8 cellular contexts compared by ENCODE assay signal in the genomic region with DNA sequence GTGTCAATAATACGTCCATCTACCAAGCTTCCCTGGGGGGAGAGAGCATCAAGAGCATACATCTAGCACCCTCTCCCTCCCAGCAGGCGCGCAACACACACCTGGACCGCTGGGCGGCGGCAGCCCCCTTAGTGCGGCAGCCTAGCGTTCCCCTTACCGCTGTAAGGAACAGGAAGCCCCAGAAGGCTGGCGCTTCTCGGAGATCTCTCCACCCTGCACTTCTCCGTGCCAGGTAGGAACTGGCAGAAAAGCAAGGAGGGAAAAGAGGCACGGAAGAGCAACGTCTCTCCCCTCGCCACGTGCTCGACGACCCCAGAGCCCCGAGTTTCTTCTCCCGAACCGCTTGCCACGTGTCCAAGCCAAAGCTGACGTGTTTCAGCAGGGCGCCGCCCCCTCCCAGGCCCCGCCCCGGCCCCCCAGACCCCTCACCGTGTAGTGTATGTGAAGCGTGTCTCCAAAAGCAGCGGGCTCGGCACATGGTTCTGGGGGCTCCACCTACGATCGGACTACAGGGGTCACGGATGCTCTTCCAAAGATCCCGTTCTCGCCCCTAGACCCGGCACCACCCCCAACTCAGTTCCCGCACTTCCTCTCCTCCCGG. TPM values are rescaled to one million over a fixed set of nuclear protein-coding genes. Genes with fewer than 3 reads are reported as not detected.
DNase-seq lines count a peak whose midpoint lies in the region; FAIRE-seq and TF ChIP-seq lines count a peak whose summit lies in the region.

No MANE protein-coding gene starts in this region.

- H4K8ac ChIP-seq in mesenchymal stem cell (ENCODE audit: low read length) = peak overlapping the region; percentile 52

- no peak overlapping the region for H3K4me2 ChIP-seq in mesenchymal stem cell (ENCODE audit: low read length, poor library complexity, severe bottlenecking)

- H3K18ac ChIP-seq in mesenchymal stem cell (ENCODE audit: low read depth in 1 of 2, low read length in 2 of 2) = peak overlapping the region; percentile 63 to 91

- H3K79me1 ChIP-seq in mesenchymal stem cell (replicated peaks; ENCODE audit: low read length, poor library complexity, severe bottlenecking) = peaks cover 18% of the 10 kb centered on the region

- H3K14ac ChIP-seq in mesenchymal stem cell (ENCODE audit: low read length in 2 of 2) = peak overlapping the region in 1 of 2 experiments; percentile 90

- H3K27me3 ChIP-seq in HUES6 (ENCODE audit: control insufficient read depth, insufficient read depth, low read length) (no peaks in the 10 kb centered on the region), mesenchymal stem cell (ENCODE audit: control insufficient read depth in 1 of 2, insufficient read depth in 1 of 2, low read length in 2 of 2) (no peaks in the 10 kb centered on the region)

- H3K27ac ChIP-seq in HUES6 (ENCODE audit: low read depth, low read length) (no peak overlapping the region), coronary artery (peak overlapping the region; percentile 13 to 68), mesenchymal stem cell (ENCODE audit: low read length, poor library complexity, severe bottlenecking) (no peak overlapping the region)

- H2BK5ac ChIP-seq in mesenchymal stem cell (ENCODE audit: low read depth, low read length, poor library complexity, severe bottlenecking) = no peak overlapping the region

- WGBS in mesenchymal stem cell = 39% methylated on average over 39 of the region's 39 CpGs

- peak overlapping the region in 1 of 2 experiments; percentile 90 for H3K4ac ChIP-seq in mesenchymal stem cell (ENCODE audit: low read depth in 1 of 2, low read length in 2 of 2)

- H2BK12ac ChIP-seq in mesenchymal stem cell (ENCODE audit: low read length in 2 of 2) = peak overlapping the region in 1 of 2 experiments; percentile 51

- H2BK120ac ChIP-seq in mesenchymal stem cell (ENCODE audit: low read depth, low read length) = peak overlapping the region; percentile 74

- H3K9ac ChIP-seq in HUES6 (ENCODE audit: low read length) (peak overlapping the region; percentile 59), mesenchymal stem cell (ENCODE audit: low read length) (peak overlapping the region; percentile 97)

- TF ChIP-seq CTCF in D721Med (IDR thresholded peaks at IDR 0.05; ENCODE audit: insufficient read depth, missing control alignments) (no peak), GM20000 (IDR thresholded peaks at IDR 0.05; ENCODE audit: extremely low read depth, missing control alignments) (peak; percentile 42), coronary artery (IDR thresholded peaks at IDR 0.05) (peak; percentile 15)

- H3K23ac ChIP-seq in mesenchymal stem cell (ENCODE audit: low read length in 2 of 2) = peak overlapping the region in 1 of 2 experiments; percentile 83

- H3K4me1 ChIP-seq in HUES6 (ENCODE audit: control insufficient read depth, insufficient read depth, low read length) = no peaks in the 10 kb centered on the region; the same call in 1 of the 2 replicates
- no peaks in the 10 kb centered on the region for H3K4me1 ChIP-seq in mesenchymal stem cell (ENCODE audit: control insufficient read depth, insufficient read depth, low read depth, low read length)

- H2AK5ac ChIP-seq in mesenchymal stem cell (ENCODE audit: low read length, severe bottlenecking) = no peak overlapping the region

- peaks cover 55% of the 10 kb centered on the region for H3K36me3 ChIP-seq in HUES6 (ENCODE audit: control insufficient read depth, insufficient read depth, low read length)
- H3K36me3 ChIP-seq in mesenchymal stem cell (ENCODE audit: control insufficient read depth in 1 of 2, insufficient read depth in 2 of 2, low read depth in 1 of 2, low read length in 2 of 2) = peaks cover 45 to 56% of the 10 kb centered on the region in 2 experiments

- H4K91ac ChIP-seq in mesenchymal stem cell (ENCODE audit: low read length) = peak overlapping the region; percentile 83

- peak overlapping the region; percentile 6 for H2AFZ ChIP-seq in mesenchymal stem cell (ENCODE audit: low read depth, low read length)

- FAIRE-seq in D721Med (lab: Jason Lieb, UNC) = no peak

- H3K4me3 ChIP-seq in HUES6 (ENCODE audit: low read depth, low read length) = peak overlapping the region; percentile 69
- H3K4me3 ChIP-seq in coronary artery = peak overlapping the region; percentile 95
- H3K4me3 ChIP-seq in mesenchymal stem cell (ENCODE audit: insufficient read depth in 1 of 2, low read depth in 1 of 2, low read length in 2 of 2) = peak overlapping the region; percentile 26 to 96

- peak; percentile 43 for DNase-seq in D721Med (ENCODE audit: insufficient read length, low spot score)
- DNase-seq in GM20000 (ENCODE audit: low spot score) = peak; percentile 85
- DNase-seq in activated CD4-positive, CD25-positive, alpha-beta regulatory T cell treated with anti-CD3 and anti-CD28 coated beads, Interleukin-2, amount 50 U/mL, for 16 hours (ENCODE audit: low read depth, low spot score) = peak; percentile 58
- DNase-seq in coronary artery (ENCODE audit: low spot score) = no peak
- DNase-seq in mesenchymal stem cell = peak; percentile 58
- DNase-seq in stimulated activated CD8-positive, alpha-beta memory T cell treated with anti-CD3 and anti-CD28 coated beads, Interleukin-4, amount 100 ng/mL, for 24 hours (ENCODE audit: low read depth) = peak; percentile 66
- no peak for DNase-seq in SHP77 (lab: John Stamatoyannopoulos, UW)

- H3K9me3 ChIP-seq in HUES6 (ENCODE audit: control insufficient read depth, insufficient read depth, low read depth, low read length) = no peaks in the 10 kb centered on the region
- H3K9me3 ChIP-seq in mesenchymal stem cell (ENCODE audit: control insufficient read depth, low read length) = no peaks in the 10 kb centered on the region

- peak overlapping the region; percentile 80 for H2BK15ac ChIP-seq in mesenchymal stem cell (ENCODE audit: low read depth, poor library complexity, severe bottlenecking)

RNA-seq across cellular contexts. Expression of a gene that starts 0.6 kb away (rescaled TPM):
- polyA plus RNA-seq in mesenchymal stem cell (2013, experiment 1 of 2) = 131 TPM
- 138 TPM for polyA plus RNA-seq in mesenchymal stem cell (2013, experiment 2 of 2)

RNA-seq across cellular contexts. Expression of a gene that starts 32.6 kb away (rescaled TPM):
- polyA plus RNA-seq in mesenchymal stem cell (2013, experiment 1 of 2) = 112 TPM
- 114 TPM for polyA plus RNA-seq in mesenchymal stem cell (2013, experiment 2 of 2)

RNA-seq across cellular contexts. Expression of a gene that starts 46.8 kb away (rescaled TPM):
- 0.11 TPM for polyA plus RNA-seq in mesenchymal stem cell (2013, experiment 1 of 2)
- 0.04 TPM for polyA plus RNA-seq in mesenchymal stem cell (2013, experiment 2 of 2)

RNA-seq across cellular contexts. Expression of a gene that starts 53.4 kb away (rescaled TPM):
- not detected for polyA plus RNA-seq in mesenchymal stem cell (2013, experiment 1 of 2)
- polyA plus RNA-seq in mesenchymal stem cell (2013, experiment 2 of 2) = not detected

RNA-seq across cellular contexts. Expression of a gene that starts 59.0 kb away (rescaled TPM):
- 0.39 TPM for polyA plus RNA-seq in mesenchymal stem cell (2013, experiment 1 of 2)
- polyA plus RNA-seq in mesenchymal stem cell (2013, experiment 2 of 2) = 0.51 TPM

Comparison
In these comparisons a context has a peak if more than half of its experiments do, and no peak if none do; other contexts are left out.
1. DNase-seq: peak in D721Med (single experiment), GM20000 (single experiment), activated CD4-positive, CD25-positive, alpha-beta regulatory T cell treated with anti-CD3 and anti-CD28 coated beads, Interleukin-2, amount 50 U/mL, for 16 hours (single experiment), mesenchymal stem cell (single experiment) and stimulated activated CD8-positive, alpha-beta memory T cell treated with anti-CD3 and anti-CD28 coated beads, Interleukin-4, amount 100 ng/mL, for 24 hours (single experiment); none in coronary artery (single experiment) and SHP77 (0 of 2).
2. H3K27ac ChIP-seq: peak in coronary artery (2 of 2); none in HUES6 (single experiment) and mesenchymal stem cell (single experiment).
3. Peak in every context shown above with its lines, with median percentiles within 50 percentile points of each other: H3K4me3 ChIP-seq.